8 cellular contexts compared by ENCODE assay signal in genomic region chr4:39458161-39458504, GRCh38. TPM values are rescaled to one million over a fixed set of nuclear protein-coding genes. Genes with fewer than 3 reads are reported as not detected.
DNase-seq lines count a peak whose midpoint lies in the region; ATAC-seq and TF ChIP-seq lines count a peak whose summit lies in the region.
"Not testable (repeated sequence)": the region's sequence is repeated elsewhere in the genome, so short reads cannot be mapped to it uniquely, and the experiment has no call there.

No MANE protein-coding gene starts in this region.

- H3K9me2 ChIP-seq in Loucy (replicated peaks; ENCODE audit: low read depth, low read length): not testable (repeated sequence)

- H3K27ac ChIP-seq in ACC112 (ENCODE audit: low read depth, low read length): peak overlapping the region; percentile 86
- peak overlapping the region; percentile 89 for H3K27ac ChIP-seq in caudate nucleus (ENCODE audit: low read depth, low read length)
- peak overlapping the region; percentile 83 to 98 (median 92) for H3K27ac ChIP-seq in heart left ventricle

- H3K36me3 ChIP-seq in ACC112 (ENCODE audit: insufficient read depth, low read length): peaks cover 54% of the 10 kb centered on the region
- peaks cover 40% of the 10 kb centered on the region for H3K36me3 ChIP-seq in Loucy (ENCODE audit: insufficient read depth, low read length)
- peaks cover 5 to 71% (median 68%) of the 10 kb centered on the region in 9 donors for H3K36me3 ChIP-seq in heart left ventricle
- peaks cover 51% of the 10 kb centered on the region for H3K36me3 ChIP-seq in skeletal muscle satellite cell (ENCODE audit: insufficient read depth, low read length)

- H3F3A ChIP-seq in Loucy (ENCODE audit: low read depth): not testable (repeated sequence)

- CTCF ChIA-PET in activated CD8-positive, alpha-beta T cell treated with anti-CD3 and anti-CD28 coated beads for 36 hours (lab: Charles Lee): interaction anchor here (0.5 to 4.3 kb wide), 3 partner anchors 11 to 468 kb away, joined by 3 to 31 read pairs (median 3); no protein-coding TSS in a partner anchor

- TF ChIP-seq CTCF in Loucy (conservative IDR thresholded peaks at IDR 0.05; ENCODE audit: low read length); activated CD8-positive, alpha-beta T cell treated with anti-CD3 and anti-CD28 coated beads for 36 hours (IDR thresholded peaks at IDR 0.05); heart left ventricle (IDR thresholded peaks at IDR 0.05): not testable (repeated sequence)

- H3K27ac Mint-ChIP-seq in activated CD8-positive, alpha-beta T cell treated with anti-CD3 and anti-CD28 coated beads for 36 hours: peak overlapping the region; percentile 100

- H4K20me1 ChIP-seq in Loucy (ENCODE audit: insufficient read depth, low read length, poor library complexity, severe bottlenecking): peaks cover 55% of the 10 kb centered on the region

- intact Hi-C loops in activated CD8-positive, alpha-beta T cell treated with anti-CD3 and anti-CD28 coated beads for 36 hours (cut with micrococcal nuclease): not testable (repeated sequence)
- intact Hi-C loops in heart left ventricle (cut with DNase I): loop anchor here in 5 of 10 donors (2.0 to 10.0 kb wide), 6 partner anchors 67 to 519 kb away; partner anchors contain the start of genes UGDH (in 3 of the 5), PDS5A (in 2 of the 5), SMIM14 (in 2 of the 5) and RFC1 (in 1 of the 5)

- not testable (repeated sequence) for DNase-seq in activated CD8-positive, alpha-beta T cell treated with anti-CD3 and anti-CD28 coated beads for 36 hours; caudate nucleus (lab: John Stamatoyannopoulos, UW); heart left ventricle

- H2AFZ ChIP-seq in ACC112 (ENCODE audit: low read length, unreplicated experiment): not testable (repeated sequence)
- H2AFZ ChIP-seq in Loucy (ENCODE audit: low read length): peak overlapping the region; percentile 72; the same call in 1 of the 2 replicates

- not testable (repeated sequence) for H3K27me3 ChIP-seq in ACC112 (ENCODE audit: insufficient read depth, low read length); Loucy (ENCODE audit: insufficient read depth, low read length, poor library complexity, severe bottlenecking); heart left ventricle; mononuclear cell (ENCODE audit: insufficient read depth, low read length); skeletal muscle satellite cell (ENCODE audit: control insufficient read depth, insufficient read depth, low read length)

- ATAC-seq in GM19324 (IDR thresholded peaks at IDR 0.05; ENCODE audit: low FRiP score, unreplicated experiment): peak; percentile 0
- ATAC-seq in activated CD8-positive, alpha-beta T cell treated with anti-CD3 and anti-CD28 coated beads for 36 hours: not testable (repeated sequence)
- peak in 2 of 4 donors; percentile 3 to 14 for ATAC-seq in heart left ventricle

- H3K9me3 ChIP-seq in Loucy (ENCODE audit: insufficient read depth, low read depth, low read length); heart left ventricle; mononuclear cell (ENCODE audit: low read depth, low read length); skeletal muscle satellite cell (replicated peaks; ENCODE audit: low read length): not testable (repeated sequence)

- peak overlapping the region; percentile 98 for H3K4me3 Mint-ChIP-seq in activated CD8-positive, alpha-beta T cell treated with anti-CD3 and anti-CD28 coated beads for 36 hours

- peak overlapping the region; percentile 95 for H3K9ac ChIP-seq in Loucy (ENCODE audit: low read depth, low read length, poor library complexity, severe bottlenecking)
- peak overlapping the region; percentile 98 for H3K9ac ChIP-seq in skeletal muscle satellite cell (ENCODE audit: low read depth, low read length)

- H3K4me3 ChIP-seq in ACC112 (ENCODE audit: low read depth, low read length) (peak overlapping the region; percentile 93), Loucy (ENCODE audit: low read length, poor library complexity, severe bottlenecking) (peak overlapping the region; percentile 88), heart left ventricle (peak overlapping the region; percentile 67 to 93 (median 85)), mononuclear cell (ENCODE audit: low read length) (peak overlapping the region; percentile 83), skeletal muscle satellite cell (ENCODE audit: low read length) (peak overlapping the region; percentile 94)

- H3K4me1 Mint-ChIP-seq in activated CD8-positive, alpha-beta T cell treated with anti-CD3 and anti-CD28 coated beads for 36 hours (ENCODE audit: low read depth): peaks cover 49% of the 10 kb centered on the region

- H3K79me2 ChIP-seq in ACC112 (ENCODE audit: control insufficient read depth, insufficient read depth, low read length, unreplicated experiment) (peaks cover 55% of the 10 kb centered on the region), Loucy (ENCODE audit: insufficient read depth, low read length) (peaks cover 83% of the 10 kb centered on the region)

- H3K4me2 ChIP-seq in Loucy (ENCODE audit: low read depth, low read length, poor library complexity, severe bottlenecking) (peak overlapping the region; percentile 100), skeletal muscle satellite cell (ENCODE audit: low read length) (peak overlapping the region; percentile 91)

- 0 to 1% (median 1%) methylated on average over 8 to 13 of the region's 13 CpGs for WGBS in heart left ventricle, 4 donors

- not testable (repeated sequence) for H3K9me3 Mint-ChIP-seq in activated CD8-positive, alpha-beta T cell treated with anti-CD3 and anti-CD28 coated beads for 36 hours

- not testable (repeated sequence) for H3K27me3 Mint-ChIP-seq in activated CD8-positive, alpha-beta T cell treated with anti-CD3 and anti-CD28 coated beads for 36 hours

- H3K36me3 Mint-ChIP-seq in activated CD8-positive, alpha-beta T cell treated with anti-CD3 and anti-CD28 coated beads for 36 hours (ENCODE audit: low read depth): peaks cover 75% of the 10 kb centered on the region

- H3K4me1 ChIP-seq in ACC112 (ENCODE audit: control insufficient read depth, insufficient read depth, low read length, unreplicated experiment) (peaks cover 25% of the 10 kb centered on the region), Loucy (ENCODE audit: insufficient read depth, low read length, poor library complexity, severe bottlenecking) (peaks cover 28% of the 10 kb centered on the region), heart left ventricle (peaks cover 10 to 37% (median 27%) of the 10 kb centered on the region in 12 donors), mononuclear cell (ENCODE audit: insufficient read depth, low read length) (peaks cover 26% of the 10 kb centered on the region), skeletal muscle satellite cell (ENCODE audit: control insufficient read depth, insufficient read depth, low read length) (peaks cover 11% of the 10 kb centered on the region)

- TF ChIP-seq POLR2A in heart left ventricle (IDR thresholded peaks at IDR 0.05): not testable (repeated sequence)

- POLR2A ChIA-PET in activated CD8-positive, alpha-beta T cell treated with anti-CD3 and anti-CD28 coated beads for 36 hours (lab: Charles Lee): interaction anchor here (0.6 to 5.5 kb wide), 16 partner anchors 10 to 394 kb away, joined by 3 to 46 read pairs (median 3); partner anchors contain the start of genes RFC1, SMIM14 and UBE2K

RNA-seq across cellular contexts. Expression of gene RPL9, which starts 0.6 kb away (rescaled TPM):
- total RNA-seq in activated CD8-positive, alpha-beta T cell treated with anti-CD3 and anti-CD28 coated beads for 36 hours: 1,000 to 10,000 TPM; 2,605 to 2,684 TPM
- total RNA-seq in heart left ventricle (1,000 to 10,000 TPM in 2 of 9 donors, 100 to 1,000 TPM in 7; 576 to 1,701 (median 925) TPM), mononuclear cell (4,269 TPM)
- polyA plus RNA-seq in heart left ventricle: 1,000 to 10,000 TPM; 1,241 to 2,059 TPM
- 3,160 and 4,633 TPM in 2 replicates for total RNA-seq in skeletal muscle satellite cell (2012; rRNA removed)

RNA-seq across cellular contexts. Expression of gene LIAS, which starts 0.7 kb away (rescaled TPM):
- 10 to 100 TPM; 35.8 to 42.5 TPM for total RNA-seq in activated CD8-positive, alpha-beta T cell treated with anti-CD3 and anti-CD28 coated beads for 36 hours
- 10 to 100 TPM; 15.9 to 34.4 (median 20.2) TPM for total RNA-seq in heart left ventricle
- polyA plus RNA-seq in heart left ventricle: 10 to 100 TPM; 15.8 to 21.3 TPM
- total RNA-seq in mononuclear cell: 8.5 TPM
- 9.0 and 10.6 TPM in 2 replicates for total RNA-seq in skeletal muscle satellite cell (2012; rRNA removed)

RNA-seq across cellular contexts. Expression of gene KLB, which starts 51.4 kb away (rescaled TPM):
- not detected for total RNA-seq in activated CD8-positive, alpha-beta T cell treated with anti-CD3 and anti-CD28 coated beads for 36 hours
- total RNA-seq in heart left ventricle (1 to 10 TPM in 1 of 9 donors, under 1 TPM in 3, not detected in 5; 0.08 to 2.9 (median 0.25) TPM), mononuclear cell (under 0.01 TPM)
- polyA plus RNA-seq in heart left ventricle: under 1 TPM; 0.08 to 0.18 TPM
- total RNA-seq in skeletal muscle satellite cell (2012; rRNA removed): not detected in 2 replicates
